Comparison of ENCODE assay signal across 8 cellular contexts in genomic region chr3:176872771-176873209, GRCh38.
DNase-seq lines count a peak whose midpoint lies in the region; ATAC-seq and TF ChIP-seq lines count a peak whose summit lies in the region.

No MANE protein-coding gene starts in this region.

- H3K4me1 Mint-ChIP-seq in stimulated activated effector memory CD8-positive, alpha-beta T cell treated with anti-CD3 and anti-CD28 coated beads, Interleukin-12 subunit alpha, Interleukin-12 subunit beta, amount 100 ng/mL, for 72 hours = peaks cover 5% of the 10 kb centered on the region

- H3K36me3 Mint-ChIP-seq in stimulated activated effector memory CD8-positive, alpha-beta T cell treated with anti-CD3 and anti-CD28 coated beads, Interleukin-12 subunit alpha, Interleukin-12 subunit beta, amount 100 ng/mL, for 72 hours = no peaks in the 10 kb centered on the region

- H3K9me3 Mint-ChIP-seq in stimulated activated effector memory CD8-positive, alpha-beta T cell treated with anti-CD3 and anti-CD28 coated beads, Interleukin-12 subunit alpha, Interleukin-12 subunit beta, amount 100 ng/mL, for 72 hours = peaks cover 3% of the 10 kb centered on the region

- intact Hi-C loops in mucosa of descending colon (cut with DNase I, micrococcal nuclease) = loop anchor here in 1 of 2 donors (5.0 kb wide), 1 partner anchor 65 kb away; no protein-coding TSS in a partner anchor

- peak overlapping the region; percentile 71 for H3K27ac Mint-ChIP-seq in stimulated activated effector memory CD8-positive, alpha-beta T cell treated with anti-CD3 and anti-CD28 coated beads, Interleukin-12 subunit alpha, Interleukin-12 subunit beta, amount 100 ng/mL, for 72 hours

- no peak overlapping the region for H3K27ac ChIP-seq in ACC112 (ENCODE audit: low read depth, low read length)

- H3K36me3 ChIP-seq in ACC112 (ENCODE audit: insufficient read depth, low read length) (no peaks in the 10 kb centered on the region), mucosa of descending colon (ENCODE audit: low read depth) (no peaks in the 10 kb centered on the region)

- peaks cover 4% of the 10 kb centered on the region for H3K9me3 ChIP-seq in mucosa of descending colon

- H3K27me3 ChIP-seq in ACC112 (ENCODE audit: insufficient read depth, low read length) = 0 out of 2 replicates have a peak, but pooled peaks cover under 1% of the 10 kb centered on the region

- TF ChIP-seq CTCF in mucosa of descending colon (IDR thresholded peaks at IDR 0.05) = peak; percentile 58

- no peak overlapping the region for H3K4me3 Mint-ChIP-seq in stimulated activated effector memory CD8-positive, alpha-beta T cell treated with anti-CD3 and anti-CD28 coated beads, Interleukin-12 subunit alpha, Interleukin-12 subunit beta, amount 100 ng/mL, for 72 hours

- H3K4me1 ChIP-seq in ACC112 (ENCODE audit: control insufficient read depth, insufficient read depth, low read length, unreplicated experiment) (no peaks in the 10 kb centered on the region), mucosa of descending colon (ENCODE audit: low read depth) (no peaks in the 10 kb centered on the region)

- peak overlapping the region; percentile 42 for H2AFZ ChIP-seq in ACC112 (ENCODE audit: low read length, unreplicated experiment)

- H3K79me2 ChIP-seq in ACC112 (ENCODE audit: control insufficient read depth, insufficient read depth, low read length, unreplicated experiment) = no peaks in the 10 kb centered on the region

- ATAC-seq in GM18511 (IDR thresholded peaks at IDR 0.05; ENCODE audit: unreplicated experiment) = peak; percentile 97
- peak; percentile 97 for ATAC-seq in HG02938 (IDR thresholded peaks at IDR 0.05; ENCODE audit: unreplicated experiment)
- peak; percentile 65 for ATAC-seq in mucosa of descending colon
- peak; percentile 85 for ATAC-seq in stimulated activated effector memory CD8-positive, alpha-beta T cell treated with anti-CD3 and anti-CD28 coated beads, Interleukin-12 subunit alpha, Interleukin-12 subunit beta, amount 100 ng/mL, for 72 hours

- DNase-seq in NCI-H2081 (lab: John Stamatoyannopoulos, UW) (peak; percentile 56 to 60), ecto neural progenitor cell (ENCODE audit: low spot score) (peak; percentile 53), mucosa of descending colon (peak in 2 of 3 donors; percentile 36 to 71)
- DNase-seq in activated CD4-positive, alpha-beta T cell treated with anti-CD3 and anti-CD28 coated beads for 24 hours (ENCODE audit: low read depth in 2 of 2) = peak; percentile 26 to 37
- DNase-seq in stimulated activated effector memory CD8-positive, alpha-beta T cell treated with anti-CD3 and anti-CD28 coated beads, Interleukin-12 subunit alpha, Interleukin-12 subunit beta, amount 100 ng/mL, for 72 hours (ENCODE audit: low spot score in 2 of 2) = peak; percentile 28 to 71

- H3K4me3 ChIP-seq in ACC112 (ENCODE audit: low read depth, low read length) (no peak overlapping the region), mucosa of descending colon (no peak overlapping the region)
